In the genomic region with DNA sequence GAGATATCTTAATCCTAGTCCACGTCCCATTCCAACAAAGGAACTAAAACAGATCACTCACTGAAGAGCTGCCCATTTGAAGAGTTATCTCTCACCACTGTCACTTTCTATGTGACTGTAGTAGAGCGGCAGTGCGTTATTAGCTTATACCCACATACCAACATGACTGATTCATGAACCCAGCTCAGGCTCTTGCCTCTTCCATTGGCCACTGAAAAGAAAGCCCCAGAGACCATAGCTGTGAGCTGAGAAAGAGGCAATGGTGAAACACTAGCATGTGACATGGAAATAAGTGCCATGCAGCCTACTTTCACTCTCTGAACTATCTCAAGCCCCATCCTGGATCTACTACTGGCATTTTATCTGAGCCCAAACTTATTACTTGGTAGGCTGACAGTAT, we compare ENCODE assay signal across 9 cellular contexts.
"Had no signal": no experiment of that assay in that cellular context is flagged by ENCODE, and none has a peak within 500 bp of the region (broad histone marks: within the 10 kb centered on the region; RNA-seq: fewer than 3 reads in every experiment).

No MANE protein-coding gene starts in this region.

- H3K27me3 ChIP-seq: ascending aorta, colonic mucosa, sigmoid colon had no signal

- H3K4me3 ChIP-seq: ascending aorta, colonic mucosa, sigmoid colon had no signal

- H3K27ac ChIP-seq: ascending aorta, colonic mucosa, sigmoid colon had no signal

- ATAC-seq: activated CD8-positive, alpha-beta T cell treated with anti-CD3 and anti-CD28 coated beads for 36 hours had no signal

- DNase-seq: activated CD8-positive, alpha-beta memory T cell treated with anti-CD3 and anti-CD28 coated beads, Interleukin-2, amount 50 U/mL, for 4 hours; activated CD8-positive, alpha-beta T cell treated with anti-CD3 and anti-CD28 coated beads for 36 hours; colonic mucosa; immature natural killer cell; sigmoid colon; stimulated activated CD4-positive, alpha-beta T cell treated with anti-CD3 and anti-CD28 coated beads, Interleukin-12 subunit alpha, Interleukin-12 subunit beta, amount 100 ng/mL, for 4 hours; stimulated activated naive CD4-positive, alpha-beta T cell; trophoblast cell had no signal

- H3K4me1 ChIP-seq: ascending aorta, colonic mucosa, sigmoid colon had no signal

- H3K36me3 ChIP-seq: ascending aorta, colonic mucosa, sigmoid colon had no signal

- H3K9me3 ChIP-seq: ascending aorta, colonic mucosa, sigmoid colon had no signal
